In the genomic region with DNA sequence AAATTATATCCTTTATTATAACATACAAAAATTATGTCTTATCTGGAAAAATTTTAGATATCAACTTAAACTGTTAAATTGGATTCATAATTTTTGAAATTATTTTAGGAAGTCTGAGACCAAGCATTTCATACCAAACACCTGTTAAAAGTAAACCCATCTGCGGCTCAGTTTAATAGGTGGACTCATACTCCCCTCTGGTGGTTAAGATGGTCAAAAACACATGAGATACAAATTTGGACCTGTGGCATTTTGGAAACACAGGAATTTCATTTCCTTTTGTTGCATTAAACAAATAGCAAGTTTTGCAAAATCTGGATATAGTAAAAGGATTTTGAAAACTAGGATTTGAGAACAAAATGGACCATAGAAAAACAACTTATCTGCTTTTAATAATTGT, we compare ENCODE assay signal across 8 cellular contexts. TPM values are rescaled to one million over a fixed set of nuclear protein-coding genes. Genes with fewer than 3 reads are reported as not detected.
A peak's percentile ranks its signal among the peaks of the same experiment; 100 is the strongest.
DNase-seq lines count a peak whose midpoint lies in the region; ATAC-seq and TF ChIP-seq lines count a peak whose summit lies in the region.

No MANE protein-coding gene starts in this region.

- no peaks in the 10 kb centered on the region for H3K36me3 ChIP-seq in RWPE2 (ENCODE audit: low read depth)
- H3K36me3 ChIP-seq in stomach = no peaks in the 10 kb centered on the region

- TF ChIP-seq EP300 in stomach (IDR thresholded peaks at IDR 0.05) = no peak

- no peaks in the 10 kb centered on the region for H3K36me3 Mint-ChIP-seq in activated naive CD4-positive, alpha-beta T cell treated with anti-CD3 and anti-CD28 coated beads for 36 hours (ENCODE audit: low read depth)
- H3K36me3 Mint-ChIP-seq in activated naive CD4-positive, alpha-beta T cell treated with anti-CD3 and anti-CD28 coated beads, Interleukin-2, amount 10 ng/mL, durations not matched to agents 7 days and 5 days = no peaks in the 10 kb centered on the region

- CTCF ChIA-PET in activated naive CD4-positive, alpha-beta T cell treated with anti-CD3 and anti-CD28 coated beads for 36 hours (lab: Charles Lee) = interaction anchor here (0.8 to 1.4 kb wide), 2 partner anchors 9 to 12 kb away, joined by 3 read pairs; no protein-coding TSS in a partner anchor
- CTCF ChIA-PET in activated naive CD4-positive, alpha-beta T cell treated with anti-CD3 and anti-CD28 coated beads, Interleukin-2, amount 10 ng/mL, durations not matched to agents 7 days and 5 days (lab: Charles Lee) = no interaction called here

- no peaks in the 10 kb centered on the region for H3K27me3 Mint-ChIP-seq in activated naive CD4-positive, alpha-beta T cell treated with anti-CD3 and anti-CD28 coated beads for 36 hours (ENCODE audit: low read depth)
- peaks cover 4% of the 10 kb centered on the region for H3K27me3 Mint-ChIP-seq in activated naive CD4-positive, alpha-beta T cell treated with anti-CD3 and anti-CD28 coated beads, Interleukin-2, amount 10 ng/mL, durations not matched to agents 7 days and 5 days

- H3K9me3 Mint-ChIP-seq in activated naive CD4-positive, alpha-beta T cell treated with anti-CD3 and anti-CD28 coated beads for 36 hours = no peaks in the 10 kb centered on the region
- H3K9me3 Mint-ChIP-seq in activated naive CD4-positive, alpha-beta T cell treated with anti-CD3 and anti-CD28 coated beads, Interleukin-2, amount 10 ng/mL, durations not matched to agents 7 days and 5 days = no peaks in the 10 kb centered on the region

- no peaks in the 10 kb centered on the region for H3K27me3 ChIP-seq in RWPE2 (ENCODE audit: insufficient read depth, poor library complexity, severe bottlenecking)
- H3K27me3 ChIP-seq in foreskin keratinocyte = no peaks in the 10 kb centered on the region
- no peaks in the 10 kb centered on the region for H3K27me3 ChIP-seq in stomach

- ATAC-seq in HG03139 (IDR thresholded peaks at IDR 0.05; ENCODE audit: unreplicated experiment) (peak; percentile 44), RWPE2 (ENCODE audit: low read depth) (peak; percentile 67), foreskin keratinocyte (peak; percentile 54), HG03039 (IDR thresholded peaks at IDR 0.05; ENCODE audit: unreplicated experiment) (no peak)

- H3K9me3 ChIP-seq in RWPE2 (ENCODE audit: severe bottlenecking) = no peaks in the 10 kb centered on the region
- H3K9me3 ChIP-seq in stomach = no peaks in the 10 kb centered on the region

- H3K4me1 ChIP-seq in RWPE2 (ENCODE audit: insufficient read depth, poor library complexity, severe bottlenecking) = no peaks in the 10 kb centered on the region
- H3K4me1 ChIP-seq in foreskin keratinocyte = no peaks in the 10 kb centered on the region
- no peaks in the 10 kb centered on the region for H3K4me1 ChIP-seq in stomach

- H3K4me3 ChIP-seq in RWPE2 (ENCODE audit: severe bottlenecking) (no peak overlapping the region), stomach (no peak overlapping the region)

- H3K27ac Mint-ChIP-seq in activated naive CD4-positive, alpha-beta T cell treated with anti-CD3 and anti-CD28 coated beads for 36 hours = no peak overlapping the region
- H3K27ac Mint-ChIP-seq in activated naive CD4-positive, alpha-beta T cell treated with anti-CD3 and anti-CD28 coated beads, Interleukin-2, amount 10 ng/mL, durations not matched to agents 7 days and 5 days = no peak overlapping the region

- H3K4me1 Mint-ChIP-seq in activated naive CD4-positive, alpha-beta T cell treated with anti-CD3 and anti-CD28 coated beads for 36 hours (ENCODE audit: low read depth) = no peaks in the 10 kb centered on the region
- H3K4me1 Mint-ChIP-seq in activated naive CD4-positive, alpha-beta T cell treated with anti-CD3 and anti-CD28 coated beads, Interleukin-2, amount 10 ng/mL, durations not matched to agents 7 days and 5 days = no peaks in the 10 kb centered on the region

- H3K27ac ChIP-seq in RWPE2 (ENCODE audit: poor library complexity, severe bottlenecking) (no peak overlapping the region), foreskin keratinocyte (no peak overlapping the region), stomach (no peak overlapping the region)

- TF ChIP-seq POLR2A in stomach (IDR thresholded peaks at IDR 0.05) = no peak

- TF ChIP-seq CTCF in RWPE2 (IDR thresholded peaks at IDR 0.05; ENCODE audit: poor library complexity, severe bottlenecking) (peak; percentile 90), foreskin keratinocyte (conservative IDR thresholded peaks at IDR 0.05) (peak; percentile 79), stomach (IDR thresholded peaks at IDR 0.05) (peak in 5 of 7 experiments; percentile 19 to 59 (median 50))

- no peak overlapping the region for H3K4me3 Mint-ChIP-seq in activated naive CD4-positive, alpha-beta T cell treated with anti-CD3 and anti-CD28 coated beads for 36 hours
- H3K4me3 Mint-ChIP-seq in activated naive CD4-positive, alpha-beta T cell treated with anti-CD3 and anti-CD28 coated beads, Interleukin-2, amount 10 ng/mL, durations not matched to agents 7 days and 5 days = no peak overlapping the region

- intact Hi-C loops in activated naive CD4-positive, alpha-beta T cell treated with anti-CD3 and anti-CD28 coated beads for 36 hours (cut with micrococcal nuclease) = loop anchor here (1.0 to 2.0 kb wide), 3 partner anchors 58 to 1596 kb away; no protein-coding TSS in a partner anchor
- intact Hi-C loops in stomach (cut with DNase I; ENCODE audit: low total_unique reads) = loop anchor here (10.0 kb wide), 1 partner anchor 1532 kb away; no protein-coding TSS in a partner anchor

- DNase-seq in activated naive CD4-positive, alpha-beta T cell treated with anti-CD3 and anti-CD28 coated beads for 36 hours = peak; percentile 13
- DNase-seq in activated naive CD4-positive, alpha-beta T cell treated with anti-CD3 and anti-CD28 coated beads, Interleukin-2, amount 10 ng/mL, durations not matched to agents 7 days and 5 days = no peak
- DNase-seq in RWPE2 (ENCODE audit: low spot score) (no peak), foreskin keratinocyte (peak in 1 of 2 donors; percentile 24), stomach (no peak)
- DNase-seq in activated CD4-positive, alpha-beta T cell treated with anti-CD3 and anti-CD28 coated beads, Interleukin-2, amount 50 U/mL, for 1 hour = no peak

- WGBS in stomach, 5 donors = 5 to 21% (median 13%) methylated on average over 1 of the region's 1 CpG

RNA-seq across cellular contexts. Expression of gene RGMB, which starts 53.7 kb away (rescaled TPM):
- total RNA-seq in activated naive CD4-positive, alpha-beta T cell treated with anti-CD3 and anti-CD28 coated beads for 36 hours = 1 to 10 TPM; 5.0 to 5.9 TPM
- total RNA-seq in foreskin keratinocyte (34.2 and 48.3 TPM in 2 replicates), stomach (100 to 1,000 TPM in 1 of 5 donors, 10 to 100 TPM in 4; 48.3 to 215 (median 79.9) TPM)
- polyA plus RNA-seq in foreskin keratinocyte (10.8 and 18.4 TPM in 2 replicates), stomach (10 to 100 TPM in 2 of 3 donors, 1 to 10 TPM in 1; 8.4 to 14.2 (median 13.7) TPM)
